ENCODE assay signal across 8 cellular contexts in the genomic region with DNA sequence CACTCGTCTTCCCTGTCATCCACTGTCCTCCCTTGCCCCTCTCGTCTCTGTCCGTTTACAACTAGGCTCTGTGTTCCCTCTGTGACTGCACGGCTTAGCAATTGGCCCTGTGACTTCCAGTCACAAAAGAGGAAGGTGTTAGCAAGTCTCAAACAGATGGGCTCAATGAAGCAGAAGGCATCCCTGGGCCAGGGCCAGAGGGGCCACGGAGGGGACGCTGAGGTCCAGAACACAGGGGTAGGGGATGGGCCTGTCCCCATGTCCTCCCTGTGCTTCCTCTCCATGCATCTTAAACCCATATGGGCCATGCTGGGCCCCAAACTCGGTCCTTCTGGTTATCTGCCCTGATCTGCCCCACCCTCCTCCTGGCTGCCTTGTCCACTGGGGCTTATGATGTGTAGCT. TPM values are rescaled to one million over a fixed set of nuclear protein-coding genes. Genes with fewer than 3 reads are reported as not detected.
A peak's percentile ranks its signal among the peaks of the same experiment; 100 is the strongest.
DNase-seq lines count a peak whose midpoint lies in the region; FAIRE-seq and TF ChIP-seq lines count a peak whose summit lies in the region.

A gene with protein sequence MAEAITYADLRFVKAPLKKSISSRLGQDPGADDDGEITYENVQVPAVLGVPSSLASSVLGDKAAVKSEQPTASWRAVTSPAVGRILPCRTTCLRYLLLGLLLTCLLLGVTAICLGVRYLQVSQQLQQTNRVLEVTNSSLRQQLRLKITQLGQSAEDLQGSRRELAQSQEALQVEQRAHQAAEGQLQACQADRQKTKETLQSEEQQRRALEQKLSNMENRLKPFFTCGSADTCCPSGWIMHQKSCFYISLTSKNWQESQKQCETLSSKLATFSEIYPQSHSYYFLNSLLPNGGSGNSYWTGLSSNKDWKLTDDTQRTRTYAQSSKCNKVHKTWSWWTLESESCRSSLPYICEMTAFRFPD (minus strand): TSS at position 89 of the 403 bp plus-strand sequence. CDS start 110 bp downstream, outside the sequence.

- H4K20me1 ChIP-seq in endothelial cell of umbilical vein (replicated peaks; ENCODE audit: control insufficient read depth, extremely low read depth, insufficient read depth, low read length), result no peaks in the 10 kb centered on the region

- H3K4me1 ChIP-seq in ES-I3 (ENCODE audit: insufficient read depth, low read length) (no peaks in the 10 kb centered on the region), endothelial cell of umbilical vein (ENCODE audit: control insufficient read depth, extremely low read depth, insufficient read depth, low read length) (no peaks in the 10 kb centered on the region), HAP-1 (no peaks in the 10 kb centered on the region)

- dilution Hi-C loops in endothelial cell of umbilical vein (cut with MboI; ENCODE audit: extremely low pct_ligation_motif_present, low sequenced_read_pairs), result no loop called here

- H3K27ac Mint-ChIP-seq in osteocyte (ENCODE audit: unreplicated experiment), result no peak within 1 kb of the TSS

- H3K9me3 Mint-ChIP-seq in osteocyte (ENCODE audit: unreplicated experiment), result no peaks in the 10 kb centered on the region

- H2AFZ ChIP-seq in endothelial cell of umbilical vein (ENCODE audit: low read depth, low read length), result peak within 1 kb of the TSS; percentile 16

- H3K4me3 ChIP-seq in endothelial cell of umbilical vein (replicated peaks in 1 of 3; ENCODE audit: insufficient read depth in 1 of 3, low read depth in 1 of 3, low read length in 3 of 3), result no peak within 1 kb of the TSS
- no peak within 1 kb of the TSS for H3K4me3 ChIP-seq in HAP-1

- no peak for TF ChIP-seq POLR2A in endothelial cell of umbilical vein (IDR thresholded peaks at IDR 0.05; ENCODE audit: low read depth, low read length)

- TF ChIP-seq CTCF in endothelial cell of umbilical vein (IDR thresholded peaks at IDR 0.05; ENCODE audit: extremely low read depth in 1 of 2, insufficient read depth in 1 of 2, low read depth in 1 of 2, low read length in 2 of 2) (no peak), osteocyte (IDR thresholded peaks at IDR 0.05) (no peak)

- no peaks in the 10 kb centered on the region for H3K36me3 Mint-ChIP-seq in osteocyte (ENCODE audit: unreplicated experiment)

- in situ Hi-C loops in HAP-1 (cut with MboI; ENCODE audit: low sequenced_read_pairs), result no loop called here

- H3K27ac ChIP-seq in endothelial cell of umbilical vein (ENCODE audit: insufficient read depth, low read depth, low read length), result no peak within 1 kb of the TSS

- POLR2A ChIA-PET in endothelial cell of umbilical vein (lab: Charles Lee), result no interaction called here

- intact Hi-C loops in endothelial cell of umbilical vein (cut with micrococcal nuclease), result no loop called here

- no peaks in the 10 kb centered on the region for H3K79me2 ChIP-seq in endothelial cell of umbilical vein (ENCODE audit: control insufficient read depth, insufficient read depth, low read length)

- peak; percentile 19 for DNase-seq in NCI-H1694 (lab: John Stamatoyannopoulos, UW)
- no peak for DNase-seq in endothelial cell of umbilical vein (ENCODE audit: low read depth, low spot score)
- DNase-seq in osteocyte (ENCODE audit: extremely low spot score, unreplicated experiment), result no peak
- DNase-seq in NCI-H526 (lab: John Stamatoyannopoulos, UW), result no peak
- DNase-seq in stimulated activated naive CD4-positive, alpha-beta T cell (lab: John Stamatoyannopoulos, UW), result no peak
- DNase-seq in HAP-1 (ENCODE audit: low spot score in 2 of 2), result no peak
- no peak for DNase-seq in EL

- H3K27me3 ChIP-seq in endothelial cell of umbilical vein (ENCODE audit: control insufficient read depth in 2 of 2, insufficient read depth in 2 of 2, low read length in 2 of 2) (peaks cover 31 to 39% of the 10 kb centered on the region in 2 experiments), HAP-1 (ENCODE audit: low read depth) (peaks cover 14% of the 10 kb centered on the region; the same call in 1 of the 2 replicates)

- no peak within 1 kb of the TSS for H3K4me2 ChIP-seq in endothelial cell of umbilical vein (ENCODE audit: insufficient read depth, low read length)

- no peaks in the 10 kb centered on the region for H3K9me1 ChIP-seq in endothelial cell of umbilical vein (replicated peaks; ENCODE audit: control insufficient read depth, extremely low read depth, insufficient read depth, low read length)

- no peak for FAIRE-seq in endothelial cell of umbilical vein (lab: Jason Lieb, UNC)

- H3K9ac ChIP-seq in ES-I3 (ENCODE audit: low read depth, low read length), result peak within 1 kb of the TSS; percentile 73
- H3K9ac ChIP-seq in endothelial cell of umbilical vein (replicated peaks; ENCODE audit: extremely low read depth, insufficient read depth, low read length), result no peak within 1 kb of the TSS

- H3K4me3 Mint-ChIP-seq in osteocyte (ENCODE audit: unreplicated experiment), result peak within 1 kb of the TSS; percentile 40

- CTCF ChIA-PET in endothelial cell of umbilical vein (lab: Charles Lee), result interaction anchor here (1.3 kb wide), 1 partner anchor 10 kb away, joined by 4 read pairs; no protein-coding TSS in a partner anchor

- H3K9me3 ChIP-seq in ES-I3 (ENCODE audit: control insufficient read depth, insufficient read depth, low read length) (no peaks in the 10 kb centered on the region), endothelial cell of umbilical vein (replicated peaks; ENCODE audit: control insufficient read depth, insufficient read depth, low read length) (no peaks in the 10 kb centered on the region), HAP-1 (no peaks in the 10 kb centered on the region)

- peaks cover 40% of the 10 kb centered on the region for H3K27me3 Mint-ChIP-seq in osteocyte (ENCODE audit: unreplicated experiment)

- peaks cover 6% of the 10 kb centered on the region for H3K4me1 Mint-ChIP-seq in osteocyte (ENCODE audit: unreplicated experiment)

- H3K36me3 ChIP-seq in ES-I3 (ENCODE audit: insufficient read depth, low read length), result no peaks in the 10 kb centered on the region
- H3K36me3 ChIP-seq in endothelial cell of umbilical vein (ENCODE audit: control insufficient read depth in 2 of 2, extremely low read depth in 1 of 2, insufficient read depth in 2 of 2, low read length in 2 of 2), result no peaks in the 10 kb centered on the region
- no peaks in the 10 kb centered on the region for H3K36me3 ChIP-seq in HAP-1 (replicated peaks)

- BruUV-seq in endothelial cell of umbilical vein (replicated peaks; lab: Mats Ljungman, UMichigan), result no TSS peak

TF ChIP-seq in endothelial cell of umbilical vein, 7 proteins besides CTCF, POLR2A, EP300 and RAD21:
- TF ChIP-seq, protein P1, sequence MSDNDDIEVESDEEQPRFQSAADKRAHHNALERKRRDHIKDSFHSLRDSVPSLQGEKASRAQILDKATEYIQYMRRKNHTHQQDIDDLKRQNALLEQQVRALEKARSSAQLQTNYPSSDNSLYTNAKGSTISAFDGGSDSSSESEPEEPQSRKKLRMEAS (IDR thresholded peaks at IDR 0.05; ENCODE audit: insufficient read depth, insufficient read length), result no peak
TF ChIP-seq in endothelial cell of umbilical vein: peak in this region for 0.

RNA-seq across cellular contexts. Expression of the gene that starts here (rescaled TPM):
- total RNA-seq in endothelial cell of umbilical vein (not detected in 2 replicates), osteocyte (0.57 and 0.91 TPM in 2 replicates)
- 0.39 TPM in 1 of 2 replicates, not detected in the other for polyA plus RNA-seq in endothelial cell of umbilical vein
- polyA plus RNA-seq in endothelial cell of umbilical vein (2011; cell fraction: cytosol; rRNA removed), result 0.08 and 0.12 TPM in 2 replicates
- polyA plus RNA-seq in endothelial cell of umbilical vein (2011; cell fraction: nucleus; rRNA removed), result 0.37 and 1.3 TPM in 2 replicates
- 0.34 TPM in 1 of 2 replicates, not detected in the other for polyA plus RNA-seq in endothelial cell of umbilical vein (2012)
- not detected in 2 replicates for polyA minus RNA-seq in endothelial cell of umbilical vein
- polyA minus RNA-seq in endothelial cell of umbilical vein (2011; cell fraction: cytosol; rRNA and poly(A)+ RNA removed), result not detected
- polyA minus RNA-seq in endothelial cell of umbilical vein (2011; cell fraction: nucleus; rRNA and poly(A)+ RNA removed), result not detected in 2 replicates
